In the genomic region with DNA sequence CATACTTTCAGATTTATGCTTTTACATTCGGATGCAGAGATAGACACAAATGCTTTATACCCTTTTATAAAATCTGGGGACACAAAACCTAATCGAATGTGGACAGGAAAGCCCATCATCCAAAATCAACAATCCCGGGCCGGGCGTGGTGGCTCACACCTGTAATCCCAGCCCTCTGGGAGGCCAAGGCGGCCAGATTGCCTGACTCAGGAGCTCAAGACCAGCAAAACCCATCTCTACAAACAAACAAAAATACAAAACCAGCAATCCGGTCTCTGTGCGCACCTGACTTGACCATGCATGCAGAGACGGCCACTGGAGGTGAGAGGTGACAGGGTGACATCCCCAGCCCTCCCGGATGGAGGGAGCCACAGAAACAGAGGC, we compare ENCODE assay signal across 16 cellular contexts. TPM values are rescaled to one million over a fixed set of nuclear protein-coding genes. Genes with fewer than 3 reads are reported as not detected.
A peak's percentile ranks its signal among the peaks of the same experiment; 100 is the strongest.
DNase-seq lines count a peak whose midpoint lies in the region; ATAC-seq and TF ChIP-seq lines count a peak whose summit lies in the region.
"Had no signal": no experiment of that assay in that cellular context is flagged by ENCODE, and none has a peak within 500 bp of the region (broad histone marks: within the 10 kb centered on the region; RNA-seq: fewer than 3 reads in every experiment).

No MANE protein-coding gene starts in this region.

- peaks cover 18% of the 10 kb centered on the region for H3K4me1 ChIP-seq in mesodermal cell (ENCODE audit: control insufficient read depth, insufficient read depth, low read length, poor library complexity, severe bottlenecking)
- H3K4me1 ChIP-seq: SJCRH30 had no signal

- WGBS in mesodermal cell (ENCODE audit: insufficient coverage in 2 of 2), 2 experiments = 87 to 89% methylated on average over 9 of the region's 10 CpGs

- peaks cover 10% of the 10 kb centered on the region for H3K27me3 Mint-ChIP-seq in brain
- H3K27me3 Mint-ChIP-seq: CD8-positive, alpha-beta memory T cell had no signal

- H3K9me3 ChIP-seq in mesodermal cell (ENCODE audit: control insufficient read depth, low read length) = no peaks in the 10 kb centered on the region
- H3K9me3 ChIP-seq: MG63, SJCRH30 had no signal

- peaks cover 31% of the 10 kb centered on the region for H3K4me1 Mint-ChIP-seq in brain
- H3K4me1 Mint-ChIP-seq: CD8-positive, alpha-beta memory T cell had no signal

- DNase-seq in ACHN (peak; percentile 13), H4 (ENCODE audit: low spot score) (peak; percentile 3), occipital lobe (lab: John Stamatoyannopoulos, UW) (no peak), NCI-H510A (lab: John Stamatoyannopoulos, UW) (no peak), foreskin melanocyte (no peak)
- DNase-seq: CD8-positive, alpha-beta memory T cell; NCI-H1105; NCI-H187; NCI-H774; SJCRH30 had no signal

- H3K36me3 ChIP-seq in mesodermal cell (ENCODE audit: control insufficient read depth, insufficient read depth, low read length) = no peaks in the 10 kb centered on the region
- H3K36me3 ChIP-seq: MG63, SJCRH30 had no signal

- ATAC-seq in HG03045 (IDR thresholded peaks at IDR 0.05; ENCODE audit: unreplicated experiment) = no peak

- H3K27ac ChIP-seq in mesodermal cell (ENCODE audit: low read depth, low read length, severe bottlenecking) = peak overlapping the region; percentile 36
- H3K27ac ChIP-seq: KMS-11, SJCRH30 had no signal

- no peak overlapping the region for H3K4me3 ChIP-seq in mesodermal cell (ENCODE audit: extremely low read depth, insufficient read depth, low read length, poor library complexity, severe bottlenecking)
- H3K4me3 ChIP-seq: MG63, SJCRH30 had no signal

- TF ChIP-seq CTCF in brain (conservative IDR thresholded peaks at IDR 0.05) = no peak

- no peaks in the 10 kb centered on the region for H3K36me3 Mint-ChIP-seq in brain
- H3K36me3 Mint-ChIP-seq: CD8-positive, alpha-beta memory T cell had no signal

- H3K27ac Mint-ChIP-seq in brain = peak overlapping the region in 4 of 5 experiments; percentile 43 to 89 (median 55)
- H3K27ac Mint-ChIP-seq: CD8-positive, alpha-beta memory T cell had no signal

- H3K4me3 Mint-ChIP-seq in brain = peak overlapping the region in 1 of 5 experiments; percentile 44
- H3K4me3 Mint-ChIP-seq: CD8-positive, alpha-beta memory T cell had no signal

- in situ Hi-C loops in ACHN (cut with HindIII; ENCODE audit: low pct_ligation_motif_present, low pct_unique_long_range_greater_than_20kb, low sequenced_read_pairs) = no loop called here

- peaks cover 0 to 2% (median 0%) of the 10 kb centered on the region in 5 experiments for H3K9me3 Mint-ChIP-seq in brain
- H3K9me3 Mint-ChIP-seq: CD8-positive, alpha-beta memory T cell had no signal

RNA-seq across cellular contexts. Expression of gene COBL, which starts 13.5 kb away (rescaled TPM):
- total RNA-seq in H4 (2014; rRNA removed; shearing (Covaris generic)) = 0.21 and 0.81 TPM in 2 replicates
- polyA plus RNA-seq in brain (ENCODE audit: insufficient read depth, low read depth, low replicate concordance) = 31.5 TPM
- polyA plus RNA-seq in mesodermal cell (2013, experiment 1 of 2) = 0.59 TPM
- polyA plus RNA-seq in mesodermal cell (2013, experiment 2 of 2) = 1.4 TPM
- total RNA-seq in occipital lobe = 6.4 TPM
- total RNA-seq: CD8-positive, alpha-beta memory T cell had no signal
- polyA plus RNA-seq: BJ; CD8-positive, alpha-beta memory T cell had no signal

Comparison
In these comparisons a context has a peak if more than half of its experiments do, and no peak if none do; other contexts are left out.
1. DNase-seq: peak in ACHN (single experiment) and H4 (single experiment); none in occipital lobe (single experiment), NCI-H510A (single experiment) and foreskin melanocyte (single experiment).